In the genomic region with DNA sequence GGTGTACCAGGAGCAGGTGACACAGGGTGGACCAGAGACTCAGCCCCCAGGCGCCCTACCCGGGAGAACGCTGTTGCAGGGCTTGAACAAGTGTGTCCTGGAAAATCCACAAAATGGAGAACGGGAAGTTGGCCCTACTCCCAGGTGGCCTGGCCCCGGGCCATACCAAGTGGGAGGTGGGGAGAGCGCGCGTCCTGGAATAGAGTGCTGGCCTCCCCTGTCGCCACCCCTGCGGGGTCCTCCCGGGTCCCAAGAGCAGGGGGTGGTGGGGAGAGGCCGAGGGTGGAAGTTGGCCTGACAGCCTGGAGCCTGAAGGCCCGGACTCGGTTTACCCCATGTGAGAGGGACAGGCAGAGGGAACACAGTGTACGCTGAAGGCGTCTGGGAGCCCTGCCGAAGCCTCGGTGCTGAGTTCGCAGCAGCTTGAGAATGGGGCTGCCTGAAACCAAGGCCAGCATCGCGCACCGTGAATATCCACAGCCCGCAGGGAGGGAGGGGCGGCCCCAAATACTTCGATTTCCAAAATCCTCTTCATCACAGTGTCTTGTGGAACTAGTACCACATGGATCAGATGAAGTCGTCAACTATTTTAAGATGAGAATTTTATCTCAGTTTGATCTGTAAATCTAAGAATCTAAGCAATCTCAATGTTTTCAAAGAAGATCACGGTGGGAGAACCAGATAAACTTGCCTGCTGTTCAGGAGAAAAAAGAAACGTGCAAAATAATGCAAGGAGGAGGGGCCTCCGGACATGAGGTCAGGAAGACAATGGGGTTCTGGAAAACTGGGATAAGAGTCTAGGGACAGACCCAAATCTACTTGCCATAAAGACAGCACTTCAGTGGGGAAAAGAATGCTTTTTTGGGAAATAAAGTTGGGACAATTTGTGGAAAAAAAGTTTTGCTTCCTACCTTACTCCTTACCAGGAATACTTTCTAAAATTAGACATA, we compare ENCODE assay signal across 8 cellular contexts. TPM values are rescaled to one million over a fixed set of nuclear protein-coding genes. Genes with fewer than 3 reads are reported as not detected.
DNase-seq lines count a peak whose midpoint lies in the region; ATAC-seq and TF ChIP-seq lines count a peak whose summit lies in the region.

No MANE protein-coding gene starts in this region.

- H3K4me1 Mint-ChIP-seq in activated CD4-positive, alpha-beta T cell treated with anti-CD3 and anti-CD28 coated beads, Interleukin-2, amount 10 ng/mL, durations not matched to agents 24 days and 14 days: peaks cover 19% of the 10 kb centered on the region

- no peak for ATAC-seq in HG02885 (IDR thresholded peaks at IDR 0.05; ENCODE audit: poor library complexity, unreplicated experiment)
- ATAC-seq in HG03571 (IDR thresholded peaks at IDR 0.05; ENCODE audit: unreplicated experiment): no peak

- H3K27ac ChIP-seq in layer of hippocampus (ENCODE audit: low read depth, low read length) (peak overlapping the region; percentile 86), thyroid gland (peak overlapping the region in 2 of 3 donors; percentile 12 to 65)

- intact Hi-C loops in activated CD4-positive, alpha-beta T cell treated with anti-CD3 and anti-CD28 coated beads, Interleukin-2, amount 10 ng/mL, durations not matched to agents 24 days and 14 days (cut with micrococcal nuclease): no loop called here
- intact Hi-C loops in thyroid gland (cut with DNase I): no loop called here

- H3K9ac ChIP-seq in adipocyte (ENCODE audit: low read length): peak overlapping the region; percentile 98

- H3K27me3 Mint-ChIP-seq in activated CD4-positive, alpha-beta T cell treated with anti-CD3 and anti-CD28 coated beads, Interleukin-2, amount 10 ng/mL, durations not matched to agents 24 days and 14 days: no peaks in the 10 kb centered on the region

- peak overlapping the region; percentile 95 for H3K27ac Mint-ChIP-seq in activated CD4-positive, alpha-beta T cell treated with anti-CD3 and anti-CD28 coated beads, Interleukin-2, amount 10 ng/mL, durations not matched to agents 24 days and 14 days

- no peak for TF ChIP-seq POLR2A in thyroid gland (IDR thresholded peaks at IDR 0.05)

- H3K9me3 ChIP-seq in adipocyte (ENCODE audit: control insufficient read depth, low read length) (no peaks in the 10 kb centered on the region), thyroid gland (no peaks in the 10 kb centered on the region)

- no peaks in the 10 kb centered on the region for H3K9me3 Mint-ChIP-seq in activated CD4-positive, alpha-beta T cell treated with anti-CD3 and anti-CD28 coated beads, Interleukin-2, amount 10 ng/mL, durations not matched to agents 24 days and 14 days

- H3K27me3 ChIP-seq in adipocyte (replicated peaks; ENCODE audit: control insufficient read depth, insufficient read depth, low read length): no peaks in the 10 kb centered on the region
- H3K27me3 ChIP-seq in layer of hippocampus (ENCODE audit: control insufficient read depth, insufficient read depth, low read length): no peaks in the 10 kb centered on the region
- no peaks in the 10 kb centered on the region for H3K27me3 ChIP-seq in thyroid gland

- 71 to 75% methylated on average over 22 to 28 of the region's 29 CpGs for WGBS in thyroid gland, 2 donors

- peak overlapping the region; percentile 92 for H3K4me3 ChIP-seq in adipocyte (ENCODE audit: low read length)
- no peak overlapping the region for H3K4me3 ChIP-seq in thyroid gland (replicated peaks in 1 of 3)

- no peak for TF ChIP-seq CTCF in thyroid gland (IDR thresholded peaks at IDR 0.05)

- H3K4me1 ChIP-seq in adipocyte (ENCODE audit: control insufficient read depth, insufficient read depth, low read length) (peaks cover 27% of the 10 kb centered on the region), thyroid gland (peaks cover 27 to 32% of the 10 kb centered on the region in 2 donors)

- peaks cover 4% of the 10 kb centered on the region for H3K36me3 ChIP-seq in adipocyte (ENCODE audit: control insufficient read depth, insufficient read depth, low read length, severe bottlenecking)
- no peaks in the 10 kb centered on the region for H3K36me3 ChIP-seq in thyroid gland

- DNase-seq in activated CD4-positive, alpha-beta T cell treated with anti-CD3 and anti-CD28 coated beads, Interleukin-2, amount 10 ng/mL, durations not matched to agents 24 days and 14 days: no peak
- no peak for DNase-seq in activated CD4-positive, alpha-beta T cell treated with anti-CD3 and anti-CD28 coated beads, Interleukin-2, amount 50 U/mL, for 48 hours
- DNase-seq in adipocyte (ENCODE audit: low read depth) (no peak), thyroid gland (peak in 1 of 2 donors; percentile 40), HCEC 1CT (no peak)

- H3K36me3 Mint-ChIP-seq in activated CD4-positive, alpha-beta T cell treated with anti-CD3 and anti-CD28 coated beads, Interleukin-2, amount 10 ng/mL, durations not matched to agents 24 days and 14 days (ENCODE audit: low read depth): peaks cover 23% of the 10 kb centered on the region

- peak overlapping the region; percentile 99 for H3K4me3 Mint-ChIP-seq in activated CD4-positive, alpha-beta T cell treated with anti-CD3 and anti-CD28 coated beads, Interleukin-2, amount 10 ng/mL, durations not matched to agents 24 days and 14 days

RNA-seq across cellular contexts. Expression of a gene that starts 10.4 kb away (rescaled TPM):
- total RNA-seq in activated CD4-positive, alpha-beta T cell treated with anti-CD3 and anti-CD28 coated beads, Interleukin-2, amount 10 ng/mL, durations not matched to agents 24 days and 14 days: 37.0 and 38.1 TPM in 2 replicates
- total RNA-seq in thyroid gland: 1 to 10 TPM; 1.8 to 6.4 (median 3.4) TPM

RNA-seq across cellular contexts. Expression of a gene that starts 11.5 kb away (rescaled TPM):
- 104 and 107 TPM in 2 replicates for total RNA-seq in activated CD4-positive, alpha-beta T cell treated with anti-CD3 and anti-CD28 coated beads, Interleukin-2, amount 10 ng/mL, durations not matched to agents 24 days and 14 days
- 100 to 1,000 TPM in 1 of 4 donors, 10 to 100 TPM in 3; 86.8 to 134 (median 91.4) TPM for total RNA-seq in thyroid gland

RNA-seq across cellular contexts. Expression of a gene that starts 25.5 kb away (rescaled TPM):
- total RNA-seq in activated CD4-positive, alpha-beta T cell treated with anti-CD3 and anti-CD28 coated beads, Interleukin-2, amount 10 ng/mL, durations not matched to agents 24 days and 14 days: 56.3 and 61.4 TPM in 2 replicates
- total RNA-seq in thyroid gland: 10 to 100 TPM; 14.0 to 21.8 (median 17.2) TPM

RNA-seq across cellular contexts. Expression of a gene that starts 31.4 kb away (rescaled TPM):
- total RNA-seq in activated CD4-positive, alpha-beta T cell treated with anti-CD3 and anti-CD28 coated beads, Interleukin-2, amount 10 ng/mL, durations not matched to agents 24 days and 14 days: 8.8 and 10.6 TPM in 2 replicates
- total RNA-seq in thyroid gland: 10 to 100 TPM in 2 of 4 donors, 1 to 10 TPM in 2; 4.0 to 14.6 (median 8.3) TPM

RNA-seq across cellular contexts. Expression of a gene that starts 31.4 kb away (rescaled TPM):
- 39.2 and 42.4 TPM in 2 replicates for total RNA-seq in activated CD4-positive, alpha-beta T cell treated with anti-CD3 and anti-CD28 coated beads, Interleukin-2, amount 10 ng/mL, durations not matched to agents 24 days and 14 days
- total RNA-seq in thyroid gland: 100 to 1,000 TPM in 3 of 4 donors, 10 to 100 TPM in 1; 69.5 to 269 (median 137) TPM
